Comparison of ENCODE assay signal across 1 cellular context in the genomic region with DNA sequence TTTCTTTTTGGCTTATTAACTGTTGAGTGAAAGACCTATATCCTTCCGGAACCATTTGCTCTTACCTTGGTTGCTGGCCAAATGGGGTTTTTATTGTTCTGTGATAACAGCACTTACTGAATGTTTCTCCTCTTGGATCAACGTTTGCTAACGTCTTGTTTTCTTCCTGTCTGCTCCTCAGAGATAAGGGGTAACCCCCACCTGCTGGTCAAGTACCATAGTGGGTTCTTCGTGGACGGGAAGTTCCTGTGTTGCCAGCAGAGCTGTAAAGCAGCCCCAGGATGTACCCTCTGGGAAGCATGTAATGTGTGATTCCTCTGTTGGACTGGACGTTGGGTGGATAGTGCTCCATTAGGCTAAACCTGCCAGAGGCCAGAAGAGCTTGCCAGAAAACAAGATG.
TF ChIP-seq lines count a peak whose summit lies in the region.

No MANE protein-coding gene starts in this region.

TF ChIP-seq in K562, 482 proteins besides CTCF, POLR2A, EP300 and RAD21 (continued from another document and continues in another):
- TF ChIP-seq, protein P1, sequence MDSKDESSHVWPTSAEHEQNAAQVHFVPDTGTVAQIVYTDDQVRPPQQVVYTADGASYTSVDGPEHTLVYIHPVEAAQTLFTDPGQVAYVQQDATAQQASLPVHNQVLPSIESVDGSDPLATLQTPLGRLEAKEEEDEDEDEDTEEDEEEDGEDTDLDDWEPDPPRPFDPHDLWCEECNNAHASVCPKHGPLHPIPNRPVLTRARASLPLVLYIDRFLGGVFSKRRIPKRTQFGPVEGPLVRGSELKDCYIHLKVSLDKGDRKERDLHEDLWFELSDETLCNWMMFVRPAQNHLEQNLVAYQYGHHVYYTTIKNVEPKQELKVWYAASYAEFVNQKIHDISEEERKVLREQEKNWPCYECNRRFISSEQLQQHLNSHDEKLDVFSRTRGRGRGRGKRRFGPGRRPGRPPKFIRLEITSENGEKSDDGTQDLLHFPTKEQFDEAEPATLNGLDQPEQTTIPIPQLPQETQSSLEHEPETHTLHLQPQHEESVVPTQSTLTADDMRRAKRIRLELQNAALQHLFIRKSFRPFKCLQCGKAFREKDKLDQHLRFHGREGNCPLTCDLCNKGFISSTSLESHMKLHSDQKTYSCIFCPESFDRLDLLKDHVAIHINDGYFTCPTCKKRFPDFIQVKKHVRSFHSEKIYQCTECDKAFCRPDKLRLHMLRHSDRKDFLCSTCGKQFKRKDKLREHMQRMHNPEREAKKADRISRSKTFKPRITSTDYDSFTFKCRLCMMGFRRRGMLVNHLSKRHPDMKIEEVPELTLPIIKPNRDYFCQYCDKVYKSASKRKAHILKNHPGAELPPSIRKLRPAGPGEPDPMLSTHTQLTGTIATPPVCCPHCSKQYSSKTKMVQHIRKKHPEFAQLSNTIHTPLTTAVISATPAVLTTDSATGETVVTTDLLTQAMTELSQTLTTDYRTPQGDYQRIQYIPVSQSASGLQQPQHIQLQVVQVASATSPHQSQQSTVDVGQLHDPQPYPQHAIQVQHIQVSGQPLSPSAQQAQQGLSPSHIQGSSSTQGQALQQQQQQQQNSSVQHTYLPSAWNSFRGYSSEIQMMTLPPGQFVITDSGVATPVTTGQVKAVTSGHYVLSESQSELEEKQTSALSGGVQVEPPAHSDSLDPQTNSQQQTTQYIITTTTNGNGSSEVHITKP (IDR thresholded peaks at IDR 0.05; ENCODE audit: partially characterized antibody) = peak; percentile 28
- TF ChIP-seq, protein P2, sequence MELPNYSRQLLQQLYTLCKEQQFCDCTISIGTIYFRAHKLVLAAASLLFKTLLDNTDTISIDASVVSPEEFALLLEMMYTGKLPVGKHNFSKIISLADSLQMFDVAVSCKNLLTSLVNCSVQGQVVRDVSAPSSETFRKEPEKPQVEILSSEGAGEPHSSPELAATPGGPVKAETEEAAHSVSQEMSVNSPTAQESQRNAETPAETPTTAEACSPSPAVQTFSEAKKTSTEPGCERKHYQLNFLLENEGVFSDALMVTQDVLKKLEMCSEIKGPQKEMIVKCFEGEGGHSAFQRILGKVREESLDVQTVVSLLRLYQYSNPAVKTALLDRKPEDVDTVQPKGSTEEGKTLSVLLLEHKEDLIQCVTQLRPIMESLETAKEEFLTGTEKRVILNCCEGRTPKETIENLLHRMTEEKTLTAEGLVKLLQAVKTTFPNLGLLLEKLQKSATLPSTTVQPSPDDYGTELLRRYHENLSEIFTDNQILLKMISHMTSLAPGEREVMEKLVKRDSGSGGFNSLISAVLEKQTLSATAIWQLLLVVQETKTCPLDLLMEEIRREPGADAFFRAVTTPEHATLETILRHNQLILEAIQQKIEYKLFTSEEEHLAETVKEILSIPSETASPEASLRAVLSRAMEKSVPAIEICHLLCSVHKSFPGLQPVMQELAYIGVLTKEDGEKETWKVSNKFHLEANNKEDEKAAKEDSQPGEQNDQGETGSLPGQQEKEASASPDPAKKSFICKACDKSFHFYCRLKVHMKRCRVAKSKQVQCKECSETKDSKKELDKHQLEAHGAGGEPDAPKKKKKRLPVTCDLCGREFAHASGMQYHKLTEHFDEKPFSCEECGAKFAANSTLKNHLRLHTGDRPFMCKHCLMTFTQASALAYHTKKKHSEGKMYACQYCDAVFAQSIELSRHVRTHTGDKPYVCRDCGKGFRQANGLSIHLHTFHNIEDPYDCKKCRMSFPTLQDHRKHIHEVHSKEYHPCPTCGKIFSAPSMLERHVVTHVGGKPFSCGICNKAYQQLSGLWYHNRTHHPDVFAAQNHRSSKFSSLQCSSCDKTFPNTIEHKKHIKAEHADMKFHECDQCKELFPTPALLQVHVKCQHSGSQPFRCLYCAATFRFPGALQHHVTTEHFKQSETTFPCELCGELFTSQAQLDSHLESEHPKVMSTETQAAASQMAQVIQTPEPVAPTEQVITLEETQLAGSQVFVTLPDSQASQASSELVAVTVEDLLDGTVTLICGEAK (IDR thresholded peaks at IDR 0.05) = 0 out of 2 replicates have a peak, but pooled peaks have one; percentile 47
- TF ChIP-seq, protein P2 (CRISPR knock-in tag; IDR thresholded peaks at IDR 0.05) = no peak
- TF ChIP-seq ZNF668 (CRISPR knock-in tag; IDR thresholded peaks at IDR 0.05) (no peak), NELFE (IDR thresholded peaks at IDR 0.05; ENCODE audit: insufficient read depth, insufficient read length) (no peak), PHTF2 (CRISPR knock-in tag; IDR thresholded peaks at IDR 0.05) (no peak), YY1 (IDR thresholded peaks at IDR 0.05; ENCODE audit: borderline replicate concordance in 1 of 3, control insufficient read depth in 1 of 3, extremely low read depth in 1 of 3, insufficient read depth in 3 of 3, insufficient read length in 1 of 3, insufficient replicate concordance in 2 of 3, low read depth in 1 of 3, low read length in 2 of 3) (no peak), ZNF184 (CRISPR knock-in tag; IDR thresholded peaks at IDR 0.05) (no peak), RFX7 (CRISPR knock-in tag; IDR thresholded peaks at IDR 0.05) (no peak), KLF6 (CRISPR knock-in tag; IDR thresholded peaks at IDR 0.05; ENCODE audit: borderline replicate concordance) (0 out of 2 replicates have a peak, but pooled peaks have one; percentile 21), KAT8 (IDR thresholded peaks at IDR 0.05; ENCODE audit: low read depth) (no peak), MTA1 (IDR thresholded peaks at IDR 0.05; ENCODE audit: borderline replicate concordance) (0 out of 2 replicates have a peak, but pooled peaks have one; percentile 20), ZNF133 (CRISPR knock-in tag; IDR thresholded peaks at IDR 0.05) (no peak), SAFB2 (IDR thresholded peaks at IDR 0.05; ENCODE audit: borderline replicate concordance, low read depth, low read length, severe bottlenecking) (no peak), XRCC4 (IDR thresholded peaks at IDR 0.05; ENCODE audit: extremely low read depth, insufficient read depth, insufficient read length) (no peak), ZBTB17 (CRISPR knock-in tag; IDR thresholded peaks at IDR 0.05) (no peak), ZNF589 (CRISPR knock-in tag; IDR thresholded peaks at IDR 0.05; ENCODE audit: low read depth) (peak; percentile 61; the same call in 1 of the 2 replicates), PCBP1 (IDR thresholded peaks at IDR 0.05; ENCODE audit: low read depth, low read length, poor library complexity, severe bottlenecking) (no peak), ZFP1 (CRISPR knock-in tag; IDR thresholded peaks at IDR 0.05) (no peak), FOXK2 (conservative IDR thresholded peaks at IDR 0.05 in 1 of 2, IDR thresholded peaks at IDR 0.05 in 1 of 2; ENCODE audit: low read depth in 2 of 2) (peak; percentile 37 to 67; a peak in 1 of 4 replicates), BDP1 (IDR thresholded peaks at IDR 0.05; ENCODE audit: insufficient read depth, insufficient read length) (no peak), PRMT5 (CRISPR knock-in tag; IDR thresholded peaks at IDR 0.05) (no peak), CXXC5 (CRISPR knock-in tag; IDR thresholded peaks at IDR 0.05) (peak; percentile 91)
- TF ChIP-seq, protein P3, sequence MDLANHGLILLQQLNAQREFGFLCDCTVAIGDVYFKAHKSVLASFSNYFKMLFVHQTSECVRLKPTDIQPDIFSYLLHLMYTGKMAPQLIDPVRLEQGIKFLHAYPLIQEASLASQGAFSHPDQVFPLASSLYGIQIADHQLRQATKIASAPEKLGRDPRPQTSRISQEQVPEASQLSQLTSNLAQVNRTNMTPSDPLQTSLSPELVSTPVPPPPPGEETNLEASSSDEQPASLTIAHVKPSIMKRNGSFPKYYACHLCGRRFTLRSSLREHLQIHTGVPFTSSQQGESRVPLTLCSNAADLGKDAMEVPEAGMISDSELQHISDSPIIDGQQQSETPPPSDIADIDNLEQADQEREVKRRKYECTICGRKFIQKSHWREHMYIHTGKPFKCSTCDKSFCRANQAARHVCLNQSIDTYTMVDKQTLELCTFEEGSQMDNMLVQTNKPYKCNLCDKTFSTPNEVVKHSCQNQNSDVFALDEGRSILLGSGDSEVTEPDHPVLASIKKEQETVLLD (IDR thresholded peaks at IDR 0.05) = peak; percentile 74; the same call in 1 of the 2 replicates
- TF ChIP-seq, protein P4, sequence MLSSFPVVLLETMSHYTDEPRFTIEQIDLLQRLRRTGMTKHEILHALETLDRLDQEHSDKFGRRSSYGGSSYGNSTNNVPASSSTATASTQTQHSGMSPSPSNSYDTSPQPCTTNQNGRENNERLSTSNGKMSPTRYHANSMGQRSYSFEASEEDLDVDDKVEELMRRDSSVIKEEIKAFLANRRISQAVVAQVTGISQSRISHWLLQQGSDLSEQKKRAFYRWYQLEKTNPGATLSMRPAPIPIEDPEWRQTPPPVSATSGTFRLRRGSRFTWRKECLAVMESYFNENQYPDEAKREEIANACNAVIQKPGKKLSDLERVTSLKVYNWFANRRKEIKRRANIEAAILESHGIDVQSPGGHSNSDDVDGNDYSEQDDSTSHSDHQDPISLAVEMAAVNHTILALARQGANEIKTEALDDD (IDR thresholded peaks at IDR 0.05) = peak; percentile 66; the same call in 1 of the 2 replicates
- TF ChIP-seq, protein P5, sequence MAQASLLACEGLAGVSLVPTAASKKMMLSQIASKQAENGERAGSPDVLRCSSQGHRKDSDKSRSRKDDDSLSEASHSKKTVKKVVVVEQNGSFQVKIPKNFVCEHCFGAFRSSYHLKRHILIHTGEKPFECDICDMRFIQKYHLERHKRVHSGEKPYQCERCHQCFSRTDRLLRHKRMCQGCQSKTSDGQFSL (CRISPR knock-in tag; IDR thresholded peaks at IDR 0.05) = no peak
- TF ChIP-seq, protein P5 (tag; IDR thresholded peaks at IDR 0.05) = no peak
- TF ChIP-seq, protein P6, sequence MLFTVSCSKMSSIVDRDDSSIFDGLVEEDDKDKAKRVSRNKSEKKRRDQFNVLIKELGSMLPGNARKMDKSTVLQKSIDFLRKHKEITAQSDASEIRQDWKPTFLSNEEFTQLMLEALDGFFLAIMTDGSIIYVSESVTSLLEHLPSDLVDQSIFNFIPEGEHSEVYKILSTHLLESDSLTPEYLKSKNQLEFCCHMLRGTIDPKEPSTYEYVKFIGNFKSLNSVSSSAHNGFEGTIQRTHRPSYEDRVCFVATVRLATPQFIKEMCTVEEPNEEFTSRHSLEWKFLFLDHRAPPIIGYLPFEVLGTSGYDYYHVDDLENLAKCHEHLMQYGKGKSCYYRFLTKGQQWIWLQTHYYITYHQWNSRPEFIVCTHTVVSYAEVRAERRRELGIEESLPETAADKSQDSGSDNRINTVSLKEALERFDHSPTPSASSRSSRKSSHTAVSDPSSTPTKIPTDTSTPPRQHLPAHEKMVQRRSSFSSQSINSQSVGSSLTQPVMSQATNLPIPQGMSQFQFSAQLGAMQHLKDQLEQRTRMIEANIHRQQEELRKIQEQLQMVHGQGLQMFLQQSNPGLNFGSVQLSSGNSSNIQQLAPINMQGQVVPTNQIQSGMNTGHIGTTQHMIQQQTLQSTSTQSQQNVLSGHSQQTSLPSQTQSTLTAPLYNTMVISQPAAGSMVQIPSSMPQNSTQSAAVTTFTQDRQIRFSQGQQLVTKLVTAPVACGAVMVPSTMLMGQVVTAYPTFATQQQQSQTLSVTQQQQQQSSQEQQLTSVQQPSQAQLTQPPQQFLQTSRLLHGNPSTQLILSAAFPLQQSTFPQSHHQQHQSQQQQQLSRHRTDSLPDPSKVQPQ (CRISPR knock-in tag; IDR thresholded peaks at IDR 0.05; ENCODE audit: borderline replicate concordance) = no peak
- TF ChIP-seq, protein P7, sequence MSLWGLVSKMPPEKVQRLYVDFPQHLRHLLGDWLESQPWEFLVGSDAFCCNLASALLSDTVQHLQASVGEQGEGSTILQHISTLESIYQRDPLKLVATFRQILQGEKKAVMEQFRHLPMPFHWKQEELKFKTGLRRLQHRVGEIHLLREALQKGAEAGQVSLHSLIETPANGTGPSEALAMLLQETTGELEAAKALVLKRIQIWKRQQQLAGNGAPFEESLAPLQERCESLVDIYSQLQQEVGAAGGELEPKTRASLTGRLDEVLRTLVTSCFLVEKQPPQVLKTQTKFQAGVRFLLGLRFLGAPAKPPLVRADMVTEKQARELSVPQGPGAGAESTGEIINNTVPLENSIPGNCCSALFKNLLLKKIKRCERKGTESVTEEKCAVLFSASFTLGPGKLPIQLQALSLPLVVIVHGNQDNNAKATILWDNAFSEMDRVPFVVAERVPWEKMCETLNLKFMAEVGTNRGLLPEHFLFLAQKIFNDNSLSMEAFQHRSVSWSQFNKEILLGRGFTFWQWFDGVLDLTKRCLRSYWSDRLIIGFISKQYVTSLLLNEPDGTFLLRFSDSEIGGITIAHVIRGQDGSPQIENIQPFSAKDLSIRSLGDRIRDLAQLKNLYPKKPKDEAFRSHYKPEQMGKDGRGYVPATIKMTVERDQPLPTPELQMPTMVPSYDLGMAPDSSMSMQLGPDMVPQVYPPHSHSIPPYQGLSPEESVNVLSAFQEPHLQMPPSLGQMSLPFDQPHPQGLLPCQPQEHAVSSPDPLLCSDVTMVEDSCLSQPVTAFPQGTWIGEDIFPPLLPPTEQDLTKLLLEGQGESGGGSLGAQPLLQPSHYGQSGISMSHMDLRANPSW (CRISPR knock-in tag; IDR thresholded peaks at IDR 0.05) = no peak
